32 cellular contexts compared by ENCODE assay signal in the genomic region with DNA sequence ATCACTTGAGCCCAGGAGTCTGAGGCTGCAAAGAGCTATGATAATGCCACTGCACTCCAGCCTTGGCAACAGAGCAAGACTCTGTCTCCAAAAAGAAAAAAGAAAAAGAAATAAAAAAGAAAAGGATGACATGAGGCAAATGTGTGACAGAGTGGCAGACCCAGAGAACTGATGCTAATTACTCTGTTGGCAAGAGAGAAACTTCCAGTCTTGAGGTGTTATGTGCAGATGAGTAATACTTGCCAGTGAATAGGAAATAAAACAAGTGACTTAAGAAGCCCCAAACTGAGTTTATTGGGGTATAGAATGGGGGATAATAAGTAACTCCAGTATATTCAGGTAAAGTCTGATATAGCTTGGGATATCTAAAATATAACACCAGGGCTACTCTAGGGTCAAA.
"Had no signal": no experiment of that assay in that cellular context is flagged by ENCODE, and none has a peak within 500 bp of the region (broad histone marks: within the 10 kb centered on the region; RNA-seq: fewer than 3 reads in every experiment).

No MANE protein-coding gene starts in this region.

- ATAC-seq: PC-3, Right ventricle myocardium inferior, SK-N-SH treated with all-trans-retinoic acid at 6 μM for 48 hours, T-cell had no signal

- H3K27ac Mint-ChIP-seq: activated B cell treated with CpG ODN at 0.5 μM for 24 hours; activated T-helper 1 cell treated with anti-CD3 and anti-CD28 coated beads, Interleukin-12 subunit alpha, Interleukin-12 subunit beta, Interleukin-2, Interleukin-4 antibody, amounts not matched to agents 30 ng/mL and 10 ng/mL and 1 ng/mL, durations not matched to agents 14 hours and 24 hours and 36 hours had no signal

- H3K4me3 Mint-ChIP-seq: activated B cell treated with CpG ODN at 0.5 μM for 24 hours; activated T-helper 1 cell treated with anti-CD3 and anti-CD28 coated beads, Interleukin-12 subunit alpha, Interleukin-12 subunit beta, Interleukin-2, Interleukin-4 antibody, amounts not matched to agents 30 ng/mL and 10 ng/mL and 1 ng/mL, durations not matched to agents 14 hours and 24 hours and 36 hours; brain; T-cell had no signal

- DNase-seq: activated B cell treated with CpG ODN at 0.5 μM for 24 hours; activated CD4-positive, alpha-beta T cell treated with anti-CD3 and anti-CD28 coated beads for 48 hours; activated CD4-positive, alpha-beta T cell treated with anti-CD3 and anti-CD28 coated beads, Interleukin-2, amount 50 U/mL, for 4 hours; activated CD4-positive, CD25-positive, alpha-beta regulatory T cell treated with anti-CD3 and anti-CD28 coated beads, Interleukin-2, amount 50 U/mL, for 72 hours; activated CD8-positive, alpha-beta memory T cell treated with anti-CD3 and anti-CD28 coated beads, Interleukin-2, amount 50 U/mL, for 4 hours; activated gamma-delta T cell treated with Interleukin-2 at 50 U/mL for 16 hours; anterior cingulate cortex; caudate nucleus; cerebellar nuclear complex; Kasumi-1; KG1; MG63; NCI-H1048; NCI-H1105 treated with DMSO at 0.1 percent for 48 hours; NCI-H1436; NCI-H1694; NCI-H1930; NCI-H2081 treated with DMSO at 0.1 percent for 48 hours; NCI-H345; NCI-H524 treated with DMSO at 0.1 percent for 48 hours; PC-3; Peyer's patch; RPMI8226; SIG-M5; T-cell; T-helper 2 cell; T-helper 9 cell had no signal

- H3K4me1 Mint-ChIP-seq: brain had no signal

- H3K9me3 Mint-ChIP-seq: activated B cell treated with CpG ODN at 0.5 μM for 24 hours; activated T-helper 1 cell treated with anti-CD3 and anti-CD28 coated beads, Interleukin-12 subunit alpha, Interleukin-12 subunit beta, Interleukin-2, Interleukin-4 antibody, amounts not matched to agents 30 ng/mL and 10 ng/mL and 1 ng/mL, durations not matched to agents 14 hours and 24 hours and 36 hours; brain; T-cell had no signal

- H3K27me3 Mint-ChIP-seq: activated B cell treated with CpG ODN at 0.5 μM for 24 hours, T-cell had no signal

- H3K27me3 ChIP-seq: MG63, Peyer's patch had no signal

- H3K27ac ChIP-seq: Peyer's patch, VCaP had no signal

- H3K4me3 ChIP-seq: MG63, Peyer's patch had no signal
